28 cellular contexts compared by ENCODE assay signal in the genomic region with DNA sequence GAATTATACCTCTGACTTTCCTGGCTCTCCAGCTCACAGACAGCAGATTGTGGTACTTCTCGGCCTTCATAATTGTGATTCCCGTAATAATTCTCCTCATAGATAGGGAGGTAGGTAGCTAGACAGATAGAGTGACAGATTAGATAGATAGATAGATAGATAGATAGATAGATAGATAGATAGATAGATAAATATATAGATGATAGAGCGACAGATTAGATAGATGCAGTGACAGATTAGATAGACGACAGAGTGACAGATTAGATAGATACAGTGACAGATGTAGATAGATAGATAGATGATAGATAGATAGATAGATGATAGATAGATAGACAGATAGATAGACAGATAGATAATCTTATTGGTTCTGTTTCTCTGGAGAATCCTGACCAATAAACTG.
"Had no signal": no experiment of that assay in that cellular context is flagged by ENCODE, and none has a peak within 500 bp of the region (broad histone marks: within the 10 kb centered on the region; RNA-seq: fewer than 3 reads in every experiment).

No MANE protein-coding gene starts in this region.

- H3K36me3 ChIP-seq: colonic mucosa, esophagus muscularis mucosa, esophagus squamous epithelium, gastrocnemius medialis, gastroesophageal sphincter, heart left ventricle, heart right ventricle had no signal

- H3K27ac ChIP-seq: colonic mucosa, coronary artery, dorsolateral prefrontal cortex, epithelial cell of prostate, esophagus muscularis mucosa, esophagus squamous epithelium, foreskin keratinocyte, gastrocnemius medialis, gastroesophageal sphincter, heart left ventricle, heart right ventricle had no signal

- H3K4me1 ChIP-seq: colonic mucosa, esophagus muscularis mucosa, esophagus squamous epithelium, foreskin keratinocyte, gastrocnemius medialis, gastroesophageal sphincter, heart left ventricle, heart right ventricle had no signal

- FAIRE-seq: colon, endometrium, endothelial cell of umbilical vein, frontal cortex had no signal

- H3K4me3 ChIP-seq: colonic mucosa, coronary artery, dorsolateral prefrontal cortex, esophagus muscularis mucosa, esophagus squamous epithelium, gastrocnemius medialis, gastroesophageal sphincter, heart left ventricle, heart right ventricle had no signal

- DNase-seq: colonic mucosa; cortex of kidney; dermis blood vessel endothelial cell; dorsolateral prefrontal cortex; effector CD4-positive, alpha-beta T cell; effector CD8-positive, alpha-beta T cell; effector memory CD4-positive, alpha-beta T cell; effector memory CD8-positive, alpha-beta T cell; endodermal cell; erythroblast; esophagus squamous epithelium; foreskin fibroblast; foreskin keratinocyte; foreskin melanocyte; gastrocnemius medialis; glutamatergic neuron; head of caudate nucleus; heart left ventricle; heart right ventricle had no signal

- H3K9me3 ChIP-seq: colonic mucosa, esophagus muscularis mucosa, esophagus squamous epithelium, gastrocnemius medialis, gastroesophageal sphincter, heart left ventricle, heart right ventricle had no signal

- H3K27me3 ChIP-seq: colonic mucosa, esophagus muscularis mucosa, esophagus squamous epithelium, foreskin keratinocyte, gastrocnemius medialis had no signal

- ATAC-seq: effector memory CD8-positive, alpha-beta T cell; esophagus mucosa; foreskin keratinocyte; gastrocnemius medialis; gastroesophageal sphincter; heart left ventricle; heart right ventricle had no signal
